In genomic region chr1:36158827-36159252, GRCh38 we compare ENCODE assay signal across 7 cellular contexts. TPM values are rescaled to one million over a fixed set of nuclear protein-coding genes. Genes with fewer than 3 reads are reported as not detected.
DNase-seq lines count a peak whose midpoint lies in the region; ATAC-seq and TF ChIP-seq lines count a peak whose summit lies in the region.
"Not testable (repeated sequence)": the region's sequence is repeated elsewhere in the genome, so short reads cannot be mapped to it uniquely, and the experiment has no call there.

No MANE protein-coding gene starts in this region.

- peaks cover 61% of the 10 kb centered on the region for H3K4me1 Mint-ChIP-seq in activated CD4-positive, alpha-beta T cell treated with anti-CD3 and anti-CD28 coated beads for 36 hours
- peaks cover 56 to 66% of the 10 kb centered on the region in 2 donors for H3K4me1 Mint-ChIP-seq in effector memory CD8-positive, alpha-beta T cell (ENCODE audit: low read depth in 2 of 2)
- H3K4me1 Mint-ChIP-seq in neural crest cell, result peaks cover 70% of the 10 kb centered on the region
- peaks cover 73% of the 10 kb centered on the region for H3K4me1 Mint-ChIP-seq in stimulated activated memory B cell treated with anti-CD40 and anti-IgM and Interleukin-4, amounts not matched to agents 10 μg/mL and 1 μg/mL and 100 μg/mL, for 72 hours

- H3K4me3 Mint-ChIP-seq in activated CD4-positive, alpha-beta T cell treated with anti-CD3 and anti-CD28 coated beads for 36 hours, result peak overlapping the region; percentile 88
- peak overlapping the region; percentile 93 to 95 for H3K4me3 Mint-ChIP-seq in effector memory CD8-positive, alpha-beta T cell
- peak overlapping the region; percentile 95 for H3K4me3 Mint-ChIP-seq in neural crest cell
- H3K4me3 Mint-ChIP-seq in stimulated activated memory B cell treated with anti-CD40 and anti-IgM and Interleukin-4, amounts not matched to agents 10 μg/mL and 1 μg/mL and 100 μg/mL, for 72 hours, result not testable (repeated sequence)

- H3K9me3 ChIP-seq in adipocyte (ENCODE audit: control insufficient read depth, low read length); right atrium auricular region: not testable (repeated sequence)

- not testable (repeated sequence) for H3K36me3 ChIP-seq in adipocyte (ENCODE audit: control insufficient read depth, insufficient read depth, low read length, severe bottlenecking); right atrium auricular region

- H3K4me1 ChIP-seq in adipocyte (ENCODE audit: control insufficient read depth, insufficient read depth, low read length), result peaks cover 68% of the 10 kb centered on the region
- peaks cover 0 to 75% of the 10 kb centered on the region in 2 donors for H3K4me1 ChIP-seq in right atrium auricular region

- H3K9ac ChIP-seq in adipocyte (ENCODE audit: low read length), result peak overlapping the region; percentile 99

- not testable (repeated sequence) for H3K27me3 ChIP-seq in HL-60 (ENCODE audit: insufficient read depth, poor library complexity, severe bottlenecking); adipocyte (replicated peaks; ENCODE audit: control insufficient read depth, insufficient read depth, low read length); right atrium auricular region

- POLR2A ChIA-PET in activated CD4-positive, alpha-beta T cell treated with anti-CD3 and anti-CD28 coated beads for 36 hours (lab: Charles Lee), result interaction anchor here (1.2 to 3.7 kb wide), 2 partner anchors 10 to 65 kb away, joined by 4 to 34 read pairs; partner anchors contain the start of genes THRAP3 and TRAPPC3

- TF ChIP-seq CTCF in HL-60 (IDR thresholded peaks at IDR 0.05; ENCODE audit: insufficient read depth, low read length); right atrium auricular region (IDR thresholded peaks at IDR 0.05); neural crest cell (conservative IDR thresholded peaks at IDR 0.05): not testable (repeated sequence)

- H3K4me3 ChIP-seq in HL-60 (replicated peaks; ENCODE audit: insufficient read depth, low read length), result not testable (repeated sequence)
- H3K4me3 ChIP-seq in adipocyte (ENCODE audit: low read length), result peak overlapping the region; percentile 94
- H3K4me3 ChIP-seq in right atrium auricular region, result peak overlapping the region in 1 of 2 donors; percentile 89

- peak overlapping the region; percentile 94 for H3K27ac Mint-ChIP-seq in activated CD4-positive, alpha-beta T cell treated with anti-CD3 and anti-CD28 coated beads for 36 hours
- H3K27ac Mint-ChIP-seq in effector memory CD8-positive, alpha-beta T cell, result peak overlapping the region; percentile 97 to 99
- H3K27ac Mint-ChIP-seq in neural crest cell (ENCODE audit: unreplicated experiment), result not testable (repeated sequence)
- H3K27ac Mint-ChIP-seq in stimulated activated memory B cell treated with anti-CD40 and anti-IgM and Interleukin-4, amounts not matched to agents 10 μg/mL and 1 μg/mL and 100 μg/mL, for 72 hours, result peak overlapping the region; percentile 94

- not testable (repeated sequence) for H3K27me3 Mint-ChIP-seq in activated CD4-positive, alpha-beta T cell treated with anti-CD3 and anti-CD28 coated beads for 36 hours; effector memory CD8-positive, alpha-beta T cell; neural crest cell (ENCODE audit: low read depth); stimulated activated memory B cell treated with anti-CD40 and anti-IgM and Interleukin-4, amounts not matched to agents 10 μg/mL and 1 μg/mL and 100 μg/mL, for 72 hours

- peak overlapping the region; percentile 86 for H3K27ac ChIP-seq in HL-60 (replicated peaks)
- peak overlapping the region; percentile 98 to 100 for H3K27ac ChIP-seq in right atrium auricular region

- not testable (repeated sequence) for ATAC-seq in activated CD4-positive, alpha-beta T cell treated with anti-CD3 and anti-CD28 coated beads for 36 hours; effector memory CD8-positive, alpha-beta T cell (replicated peaks); stimulated activated memory B cell treated with anti-CD40 and anti-IgM and Interleukin-4, amounts not matched to agents 10 μg/mL and 1 μg/mL and 100 μg/mL, for 72 hours

- DNase-seq in HL-60 (ENCODE audit: low read depth in 1 of 2, low spot score in 1 of 2); activated CD4-positive, alpha-beta T cell treated with anti-CD3 and anti-CD28 coated beads for 36 hours; adipocyte (ENCODE audit: low read depth); effector memory CD8-positive, alpha-beta T cell; right atrium auricular region (ENCODE audit: low spot score); neural crest cell (ENCODE audit: low read depth, low spot score): not testable (repeated sequence)

- intact Hi-C loops in activated CD4-positive, alpha-beta T cell treated with anti-CD3 and anti-CD28 coated beads for 36 hours (cut with DNase I, micrococcal nuclease), result loop anchor here in 1 of 2 experiments (5.0 kb wide), 2 partner anchors 967 to 1292 kb away; partner anchors contain the start of gene SFPQ

- H3K36me3 Mint-ChIP-seq in activated CD4-positive, alpha-beta T cell treated with anti-CD3 and anti-CD28 coated beads for 36 hours (ENCODE audit: low read depth), result peaks cover 37% of the 10 kb centered on the region
- peaks cover 30% of the 10 kb centered on the region for H3K36me3 Mint-ChIP-seq in effector memory CD8-positive, alpha-beta T cell (ENCODE audit: insufficient read depth)
- not testable (repeated sequence) for H3K36me3 Mint-ChIP-seq in neural crest cell (ENCODE audit: low read depth); stimulated activated memory B cell treated with anti-CD40 and anti-IgM and Interleukin-4, amounts not matched to agents 10 μg/mL and 1 μg/mL and 100 μg/mL, for 72 hours

- CTCF ChIA-PET in activated CD4-positive, alpha-beta T cell treated with anti-CD3 and anti-CD28 coated beads for 36 hours (lab: Charles Lee), result interaction anchor here (0.7 to 5.8 kb wide), 4 partner anchors 9 to 261 kb away, joined by 3 to 65 read pairs (median 16); partner anchors contain the start of gene TRAPPC3

- not testable (repeated sequence) for H3K9me3 Mint-ChIP-seq in activated CD4-positive, alpha-beta T cell treated with anti-CD3 and anti-CD28 coated beads for 36 hours (ENCODE audit: low read depth); effector memory CD8-positive, alpha-beta T cell; neural crest cell; stimulated activated memory B cell treated with anti-CD40 and anti-IgM and Interleukin-4, amounts not matched to agents 10 μg/mL and 1 μg/mL and 100 μg/mL, for 72 hours

RNA-seq across cellular contexts. Expression of gene MAP7D1, which starts 2.9 kb away (rescaled TPM):
- 100 to 1,000 TPM; 122 to 133 TPM for total RNA-seq in activated CD4-positive, alpha-beta T cell treated with anti-CD3 and anti-CD28 coated beads for 36 hours
- total RNA-seq in right atrium auricular region, result 100 to 1,000 TPM; 353 to 356 TPM
- total RNA-seq in neural crest cell, result 165 and 166 TPM in 2 replicates

RNA-seq across cellular contexts. Expression of gene TRAPPC3, which starts 9.6 kb away (rescaled TPM):
- 10 to 100 TPM; 43.8 to 53.8 TPM for total RNA-seq in activated CD4-positive, alpha-beta T cell treated with anti-CD3 and anti-CD28 coated beads for 36 hours
- total RNA-seq in right atrium auricular region (10 to 100 TPM; 62.0 to 81.6 TPM), neural crest cell (48.6 and 52.8 TPM in 2 replicates)

RNA-seq across cellular contexts. Expression of gene COL8A2, which starts 33.8 kb away (rescaled TPM):
- under 1 TPM; 0.05 TPM for total RNA-seq in activated CD4-positive, alpha-beta T cell treated with anti-CD3 and anti-CD28 coated beads for 36 hours
- total RNA-seq in right atrium auricular region, result 1 to 10 TPM; 3.5 to 4.5 TPM
- 0.09 TPM in 2 replicates for total RNA-seq in neural crest cell
